In the genomic region with DNA sequence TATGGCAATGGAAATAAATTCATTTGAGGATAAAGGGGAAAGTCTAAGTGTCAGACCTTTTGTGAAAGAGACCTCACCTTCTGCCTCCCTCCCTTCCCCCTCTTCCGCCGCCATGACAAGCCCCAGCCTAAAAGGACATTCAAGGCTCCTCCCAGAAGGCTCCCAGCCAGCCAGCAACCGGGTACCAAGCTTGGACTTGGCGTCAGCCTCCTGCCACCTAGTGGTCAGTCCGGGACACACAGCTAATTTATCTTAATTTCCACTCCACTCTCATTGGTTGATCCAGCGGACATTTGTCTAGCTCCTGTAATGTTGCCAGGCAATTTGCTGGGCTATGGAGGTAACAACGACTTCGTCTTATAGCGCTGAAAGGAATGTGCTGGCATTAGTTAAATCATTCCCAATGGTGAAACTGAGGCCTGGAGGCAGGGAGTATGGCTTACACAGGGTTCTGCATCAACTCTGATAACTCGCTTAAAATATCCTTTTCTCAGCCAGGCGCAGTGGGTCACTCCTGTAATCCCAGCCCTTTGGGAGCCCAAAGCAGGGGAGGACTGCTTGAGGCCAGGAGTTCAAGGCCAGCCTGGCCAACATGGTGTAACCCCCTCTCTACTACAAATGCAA, we compare ENCODE assay signal across 8 cellular contexts. TPM values are rescaled to one million over a fixed set of nuclear protein-coding genes. Genes with fewer than 3 reads are reported as not detected.
DNase-seq lines count a peak whose midpoint lies in the region; ATAC-seq and TF ChIP-seq lines count a peak whose summit lies in the region.

No MANE protein-coding gene starts in this region.

- no peaks in the 10 kb centered on the region for H3K27me3 ChIP-seq in Karpas-422 (ENCODE audit: low read length)
- H3K27me3 ChIP-seq in Peyer's patch, result no peaks in the 10 kb centered on the region
- H3K27me3 ChIP-seq in neutrophil, result no peaks in the 10 kb centered on the region
- H3K27me3 ChIP-seq in thoracic aorta (replicated peaks; ENCODE audit: insufficient read depth), result no peaks in the 10 kb centered on the region

- H3K27ac ChIP-seq in Karpas-422 (ENCODE audit: low read length) (no peak overlapping the region), Peyer's patch (no peak overlapping the region), neutrophil (no peak overlapping the region), thoracic aorta (peak overlapping the region in 1 of 2 donors; percentile 47)

- DNase-seq in ELF-1 (ENCODE audit: low read depth, low spot score) (peak; percentile 96), Karpas-422 (peak; percentile 98), Peyer's patch (peak; percentile 43 to 81 (median 60)), activated T-helper 1 cell treated with Interleukin-2 at 50 U/mL for 16 hours (ENCODE audit: low read depth) (peak; percentile 25), fibroblast of villous mesenchyme (ENCODE audit: low read depth) (peak; percentile 92), thoracic aorta (ENCODE audit: low spot score) (peak; percentile 49)

- no peaks in the 10 kb centered on the region for H3K36me3 ChIP-seq in Karpas-422 (ENCODE audit: insufficient read depth, low read length)
- H3K36me3 ChIP-seq in Peyer's patch, result no peaks in the 10 kb centered on the region
- no peaks in the 10 kb centered on the region for H3K36me3 ChIP-seq in neutrophil
- no peaks in the 10 kb centered on the region for H3K36me3 ChIP-seq in thoracic aorta

- H3K4me2 ChIP-seq in Karpas-422 (ENCODE audit: low read depth, low read length, poor library complexity, severe bottlenecking), result peak overlapping the region; percentile 6

- no peaks in the 10 kb centered on the region for H3K9me2 ChIP-seq in Karpas-422 (replicated peaks; ENCODE audit: insufficient read depth, low read length)

- H3K4me1 ChIP-seq in Karpas-422 (ENCODE audit: low read length) (peaks cover 7% of the 10 kb centered on the region; the same call in 1 of the 2 replicates), Peyer's patch (no peaks in the 10 kb centered on the region), neutrophil (ENCODE audit: control insufficient read depth in 1 of 2, insufficient read depth in 1 of 2, low read depth in 1 of 2, low read length in 1 of 2) (no peaks in the 10 kb centered on the region), thoracic aorta (ENCODE audit: control insufficient read depth in 1 of 2, low read depth in 2 of 2) (peaks cover 0 to 10% of the 10 kb centered on the region in 2 donors)

- H3K79me2 ChIP-seq in Karpas-422 (ENCODE audit: low read length), result no peaks in the 10 kb centered on the region

- ATAC-seq in GM21825 (IDR thresholded peaks at IDR 0.05; ENCODE audit: unreplicated experiment) (peak; percentile 94), thoracic aorta (ENCODE audit: insufficient number of reproducible peaks, low FRiP score, low read depth) (peak; percentile 85)

- TF ChIP-seq CTCF in Peyer's patch (IDR thresholded peaks at IDR 0.05) (peak; percentile 38 to 73 (median 68)), fibroblast of villous mesenchyme (IDR thresholded peaks at IDR 0.05; ENCODE audit: insufficient read depth, low read depth, low read length) (peak; percentile 95), neutrophil (IDR thresholded peaks at IDR 0.05) (peak; percentile 43), thoracic aorta (IDR thresholded peaks at IDR 0.05) (peak; percentile 93)

- H4K20me1 ChIP-seq in Karpas-422 (ENCODE audit: insufficient read depth, low read depth, low read length), result no peaks in the 10 kb centered on the region

- H2AFZ ChIP-seq in Karpas-422 (ENCODE audit: low read length), result 0 out of 2 replicates have a peak overlapping the region, but pooled peaks have one; percentile 85

- H3K9ac ChIP-seq in Karpas-422 (ENCODE audit: low read length), result no peak overlapping the region

- H3K9me3 ChIP-seq in Karpas-422 (ENCODE audit: low read length) (no peaks in the 10 kb centered on the region), Peyer's patch (no peaks in the 10 kb centered on the region), neutrophil (no peaks in the 10 kb centered on the region), thoracic aorta (no peaks in the 10 kb centered on the region)

- H3K4me3 ChIP-seq in Karpas-422 (ENCODE audit: low read length) (no peak overlapping the region), Peyer's patch (no peak overlapping the region), fibroblast of villous mesenchyme (ENCODE audit: low read depth, low read length) (no peak overlapping the region), neutrophil (ENCODE audit: low read depth in 1 of 2, low read length in 1 of 2) (no peak overlapping the region), thoracic aorta (peak overlapping the region; percentile 32)

- no peak for TF ChIP-seq POLR2A in Peyer's patch (IDR thresholded peaks at IDR 0.05)

RNA-seq across cellular contexts. Expression of a gene that starts 19.3 kb away (rescaled TPM):
- total RNA-seq in Karpas-422 (2014; rRNA removed; shearing (Covaris generic); ENCODE audit: low replicate concordance), result 0.47 TPM in 1 of 2 replicates, not detected in the other
- total RNA-seq in Peyer's patch, result not detected
- not detected in 2 replicates for total RNA-seq in fibroblast of villous mesenchyme
- not detected for total RNA-seq in thoracic aorta

Comparison
In these comparisons a context has a peak if more than half of its experiments do, and no peak if none do; other contexts are left out.
1. DNase-seq: peak in every context shown above with its lines; median percentile 98 in Karpas-422; 96 in ELF-1; 92 in fibroblast of villous mesenchyme; 60 in Peyer's patch; 49 in thoracic aorta; 25 in activated T-helper 1 cell treated with Interleukin-2 at 50 U/mL for 16 hours.
2. CTCF ChIP-seq: peak in every context shown above with its lines; median percentile 95 in fibroblast of villous mesenchyme; 93 in thoracic aorta; 68 in Peyer's patch; 43 in neutrophil.